Comparison of ENCODE assay signal across 9 cellular contexts in the genomic region with DNA sequence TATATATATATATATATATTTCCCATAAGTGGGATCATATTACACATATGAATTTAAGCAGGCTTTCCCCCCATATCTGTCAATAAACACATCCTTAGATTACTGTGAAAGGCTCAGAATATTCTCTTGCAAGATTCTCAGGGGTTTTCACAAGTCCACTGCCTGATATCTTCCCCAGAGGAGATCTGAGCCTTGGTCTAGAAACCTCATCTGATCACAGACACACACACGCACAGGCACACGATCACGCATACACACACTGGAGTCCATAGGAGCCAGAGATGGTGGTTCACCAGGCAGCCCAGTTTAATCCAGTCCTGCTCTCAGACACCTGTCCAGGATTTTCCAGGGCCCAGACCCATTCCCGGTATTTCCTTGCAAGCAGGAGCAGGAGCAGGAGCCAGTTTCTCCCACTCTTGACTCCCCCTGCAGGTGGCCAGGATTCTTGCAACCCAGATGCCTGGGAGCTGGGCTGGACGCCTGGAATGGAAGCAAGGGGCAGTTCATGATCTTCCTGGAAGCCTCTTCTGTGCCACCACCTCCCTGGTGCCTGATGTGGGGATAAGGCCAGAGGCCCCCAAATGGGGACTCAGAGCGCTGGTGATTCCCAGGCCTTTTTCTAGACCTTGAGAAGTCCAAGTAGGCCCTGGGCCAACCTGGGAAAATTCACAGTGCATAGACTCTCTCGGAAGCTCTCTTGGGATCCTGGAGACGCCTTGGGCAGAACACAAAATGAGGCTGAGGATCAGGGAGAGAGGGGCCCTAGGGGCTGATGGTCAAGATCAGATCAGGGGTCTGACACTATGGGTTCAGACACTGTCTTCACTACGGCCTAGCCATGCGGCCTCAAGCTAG. TPM values are rescaled to one million over a fixed set of nuclear protein-coding genes. Genes with fewer than 3 reads are reported as not detected.
DNase-seq lines count a peak whose midpoint lies in the region; ATAC-seq and TF ChIP-seq lines count a peak whose summit lies in the region.
"Had no signal": no experiment of that assay in that cellular context is flagged by ENCODE, and none has a peak within 500 bp of the region (broad histone marks: within the 10 kb centered on the region; RNA-seq: fewer than 3 reads in every experiment).

No MANE protein-coding gene starts in this region.

- H3K9me3 ChIP-seq in BE2C (no peaks in the 10 kb centered on the region), iPS DF 6.9 (ENCODE audit: control insufficient read depth, insufficient read depth, low read length) (no peaks in the 10 kb centered on the region)

- WGBS in iPS DF 6.9 (ENCODE audit: insufficient coverage, insufficient read length), result no CpG with 5 or more reads among the region's 10 CpGs

- no peak overlapping the region for H3K27ac Mint-ChIP-seq in GM23338

- H3K27me3 Mint-ChIP-seq in GM23338 (ENCODE audit: insufficient read depth, low read depth, poor library complexity), result peaks cover 7% of the 10 kb centered on the region

- H4K20me1 ChIP-seq in GM23338 (replicated peaks; ENCODE audit: insufficient read depth), result no peaks in the 10 kb centered on the region

- no peaks in the 10 kb centered on the region for H3K79me2 ChIP-seq in GM23338 (replicated peaks; ENCODE audit: insufficient read depth)

- no peaks in the 10 kb centered on the region for H3F3A ChIP-seq in GM23338 (replicated peaks; ENCODE audit: low read depth)

- DNase-seq in BE2C (peak; percentile 74), GM23338 (ENCODE audit: low spot score) (peak; percentile 93), NCI-H524 (lab: John Stamatoyannopoulos, UW) (peak; percentile 71 to 87), astrocyte of the cerebellum (ENCODE audit: low read depth) (peak; percentile 49), iPS DF 6.9 (ENCODE audit: low read depth, low spot score) (peak; percentile 82)
- DNase-seq in stimulated activated CD4-positive, alpha-beta T cell treated with anti-CD3 and anti-CD28 coated beads, Interleukin-1b, Interleukin-23, amount 100 ng/mL, for 48 hours, result peak; percentile 15

- H3K4me1 Mint-ChIP-seq in GM23338, result peaks cover 6% of the 10 kb centered on the region; the same call in 2 of the 3 replicates

- no peaks in the 10 kb centered on the region; the same call in 1 of the 2 replicates for H3K27me3 ChIP-seq in BE2C
- no peaks in the 10 kb centered on the region for H3K27me3 ChIP-seq in GM23338 (ENCODE audit: insufficient read depth)
- H3K27me3 ChIP-seq in iPS DF 6.9 (ENCODE audit: control insufficient read depth, insufficient read depth, low read length), result no peaks in the 10 kb centered on the region

- H3K27ac ChIP-seq in GM23338 (ENCODE audit: low read depth) (no peak overlapping the region), iPS DF 6.9 (ENCODE audit: low read length) (no peak overlapping the region)

- no peaks in the 10 kb centered on the region for H3K4me1 ChIP-seq in BE2C
- no peaks in the 10 kb centered on the region for H3K4me1 ChIP-seq in GM23338 (ENCODE audit: insufficient read depth)
- peaks cover 3% of the 10 kb centered on the region; the same call in 1 of the 2 replicates for H3K4me1 ChIP-seq in iPS DF 6.9 (ENCODE audit: control insufficient read depth, insufficient read depth, low read length)

- no peaks in the 10 kb centered on the region for H3K9me3 Mint-ChIP-seq in GM23338

- H3K4me3 Mint-ChIP-seq in GM23338, result no peak overlapping the region

- ATAC-seq in GM23338, result peak; percentile 87
- ATAC-seq in GM21529 (IDR thresholded peaks at IDR 0.05; ENCODE audit: unreplicated experiment), result no peak
- no peak for ATAC-seq in GM18873 (IDR thresholded peaks at IDR 0.05; ENCODE audit: low FRiP score, unreplicated experiment)

- peak; percentile 88 for TF ChIP-seq CTCF in BE2C (IDR thresholded peaks at IDR 0.05; ENCODE audit: low read depth, low read length)
- TF ChIP-seq CTCF in GM23338 (conservative IDR thresholded peaks at IDR 0.05; ENCODE audit: low read depth in 2 of 2), result peak; percentile 84 to 90
- peak; percentile 91 for TF ChIP-seq CTCF in astrocyte of the cerebellum (IDR thresholded peaks at IDR 0.05; ENCODE audit: low read depth, low read length, missing control alignments)

- no peaks in the 10 kb centered on the region for H3K36me3 ChIP-seq in BE2C
- H3K36me3 ChIP-seq in GM23338 (ENCODE audit: insufficient read depth), result no peaks in the 10 kb centered on the region
- no peaks in the 10 kb centered on the region for H3K36me3 ChIP-seq in iPS DF 6.9 (ENCODE audit: control insufficient read depth, insufficient read depth, low read length)

- in situ Hi-C loops in astrocyte of the cerebellum (cut with HindIII; ENCODE audit: low sequenced_read_pairs), result no loop called here

- H2AFZ ChIP-seq in GM23338, result peak overlapping the region; percentile 41; the same call in 1 of the 2 replicates

- no peak overlapping the region for H3K4me3 ChIP-seq in BE2C (ENCODE audit: low read depth, low read length)
- H3K4me3 ChIP-seq in GM23338, result no peak overlapping the region
- no peak overlapping the region for H3K4me3 ChIP-seq in astrocyte of the cerebellum (ENCODE audit: low read depth, low read length)
- no peak overlapping the region for H3K4me3 ChIP-seq in iPS DF 6.9 (ENCODE audit: low read length)

- no peaks in the 10 kb centered on the region for H3K36me3 Mint-ChIP-seq in GM23338 (ENCODE audit: low read depth)

- H3K4me2 ChIP-seq in GM23338, result no peak overlapping the region

- H3K9me2 ChIP-seq in GM23338 (ENCODE audit: insufficient read depth), result no peaks in the 10 kb centered on the region

TF ChIP-seq in GM23338, 12 proteins besides CTCF, POLR2A, EP300 and RAD21 (continues in another document):
- TF ChIP-seq EZH2phosphoT487 (IDR thresholded peaks at IDR 0.05; ENCODE audit: unreplicated experiment) (no peak), STAT1 (IDR thresholded peaks at IDR 0.05; ENCODE audit: unreplicated experiment) (no peak)

RNA-seq across cellular contexts. Expression of a gene that starts 16.5 kb away (rescaled TPM):
- not detected for polyA plus RNA-seq in BE2C (2012; ENCODE audit: insufficient read depth, insufficient read length, low read depth)
- total RNA-seq in GM23338 (2014; rRNA removed; shearing (Covaris generic)), result not detected in 2 replicates
- not detected in 2 replicates for polyA plus RNA-seq in GM23338 (2016; fragmentation: Nextera tagmentation; extraction: Ambion mirVana)
- total RNA-seq: mononuclear cell had no signal

RNA-seq across cellular contexts. Expression of a gene that starts 31.2 kb away (rescaled TPM):
- not detected for polyA plus RNA-seq in BE2C (2012; ENCODE audit: insufficient read depth, insufficient read length, low read depth)
- total RNA-seq in GM23338 (2014; rRNA removed; shearing (Covaris generic)), result 0.21 TPM in 1 of 2 replicates, not detected in the other
- not detected in 2 replicates for polyA plus RNA-seq in GM23338 (2016; fragmentation: Nextera tagmentation; extraction: Ambion mirVana)
- total RNA-seq: mononuclear cell had no signal

RNA-seq across cellular contexts. Expression of a gene that starts 39.6 kb away (rescaled TPM):
- polyA plus RNA-seq in BE2C (2012; ENCODE audit: insufficient read depth, insufficient read length, low read depth), result 20.8 TPM
- total RNA-seq in GM23338 (2014; rRNA removed; shearing (Covaris generic)), result 250 and 264 TPM in 2 replicates
- 322 and 338 TPM in 2 replicates for polyA plus RNA-seq in GM23338 (2016; fragmentation: Nextera tagmentation; extraction: Ambion mirVana)

RNA-seq across cellular contexts. Expression of a gene that starts 51.4 kb away (rescaled TPM):
- polyA plus RNA-seq in BE2C (2012; ENCODE audit: insufficient read depth, insufficient read length, low read depth), result not detected
- not detected in 2 replicates for total RNA-seq in GM23338 (2014; rRNA removed; shearing (Covaris generic))
- polyA plus RNA-seq in GM23338 (2016; fragmentation: Nextera tagmentation; extraction: Ambion mirVana), result not detected in 2 replicates
- total RNA-seq: mononuclear cell had no signal

Comparison
In these comparisons a context has a peak if more than half of its experiments do, and no peak if none do; other contexts are left out.
1. DNase-seq: peak in every context shown above with its lines; median percentile 93 in GM23338; 82 in iPS DF 6.9; 79 in NCI-H524; 74 in BE2C; 49 in astrocyte of the cerebellum; 15 in stimulated activated CD4-positive, alpha-beta T cell treated with anti-CD3 and anti-CD28 coated beads, Interleukin-1b, Interleukin-23, amount 100 ng/mL, for 48 hours.